Comparison of ENCODE assay signal across 9 cellular contexts in the genomic region with DNA sequence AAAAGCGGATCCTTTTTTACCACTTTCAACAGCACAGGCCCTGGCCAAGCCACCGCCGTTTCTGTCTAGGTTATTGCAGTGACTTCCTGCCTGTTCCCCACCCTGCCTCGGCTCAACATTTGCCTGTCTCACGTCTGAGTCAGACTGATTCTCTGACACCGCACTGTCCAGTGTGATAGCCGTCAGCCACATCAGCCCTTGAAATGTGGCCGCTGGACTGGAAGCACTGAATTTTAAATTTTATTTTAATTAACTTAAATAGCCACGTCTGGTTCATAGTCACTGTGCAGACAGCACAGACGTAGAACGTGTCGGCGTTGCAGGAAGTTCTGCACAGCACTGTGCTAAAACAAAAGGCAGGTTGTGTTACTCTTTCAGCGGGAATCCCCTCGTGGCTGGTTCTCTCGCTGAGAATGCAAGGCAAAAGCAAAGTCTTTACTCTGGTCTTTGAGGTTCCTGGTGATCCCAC. TPM values are rescaled to one million over a fixed set of nuclear protein-coding genes. Genes with fewer than 3 reads are reported as not detected.
DNase-seq lines count a peak whose midpoint lies in the region; ATAC-seq, FAIRE-seq and TF ChIP-seq lines count a peak whose summit lies in the region.
"Had no signal": no experiment of that assay in that cellular context is flagged by ENCODE, and none has a peak within 500 bp of the region (broad histone marks: within the 10 kb centered on the region; RNA-seq: fewer than 3 reads in every experiment).

No MANE protein-coding gene starts in this region.

- H2AFZ ChIP-seq in GM12878 (ENCODE audit: control insufficient read depth, low read depth, low read length) = no peak overlapping the region

- no peak overlapping the region for H3K9ac ChIP-seq in GM12878 (ENCODE audit: control insufficient read depth, insufficient read depth, low read length)

- H3K4me2 ChIP-seq in GM12878 (ENCODE audit: control insufficient read depth, insufficient read depth) = no peak overlapping the region

- intact Hi-C loops in GM12878 (cut with micrococcal nuclease; ENCODE audit: unreplicated experiment) = no loop called here

- peak; percentile 65 for FAIRE-seq in GM12878 (lab: Jason Lieb, UNC)

- in situ Hi-C loops in GM12878 (cut with MboI) = no loop called here

- no peak for TF ChIP-seq RAD21 in GM12878 (IDR thresholded peaks at IDR 0.05; ENCODE audit: insufficient read depth, low read depth, low read length)

- RAD21 ChIA-PET in GM12878 (lab: Charles Lee; ENCODE audit: unreplicated experiment) = no interaction called here

- 7% methylated on average over 16 of the region's 16 CpGs for WGBS in GM12878 (ENCODE audit: insufficient coverage, insufficient replicate concordance, low lambda C conversion rate, missing lambda C conversion rate)

- BruUV-seq in GM12878 (replicated peaks; lab: Mats Ljungman, UMichigan) = no TSS peak

- H4K20me1 ChIP-seq in GM12878 (ENCODE audit: control insufficient read depth, insufficient read depth) = no peaks in the 10 kb centered on the region

- H3K27me3 ChIP-seq in GM12878 (replicated peaks in 1 of 2; ENCODE audit: control insufficient read depth in 2 of 2, insufficient read depth in 2 of 2, low read length in 1 of 2) = no peaks in the 10 kb centered on the region

- no peaks in the 10 kb centered on the region for H3K4me1 ChIP-seq in GM12878 (ENCODE audit: control insufficient read depth, insufficient read depth, low read length)

- peaks cover 6 to 16% of the 10 kb centered on the region in 2 experiments for H3K36me3 ChIP-seq in GM12878 (ENCODE audit: control insufficient read depth in 2 of 2, insufficient read depth in 2 of 2, low read length in 1 of 2)

- CTCF ChIA-PET in GM12878 (lab: Yijun Ruan, JAX) = no interaction called here

- H3K9me3 ChIP-seq in GM12878 (replicated peaks; ENCODE audit: control insufficient read depth, insufficient read depth, low read length) = no peaks in the 10 kb centered on the region

- no peak for TF ChIP-seq CTCF in GM12878 (IDR thresholded peaks at IDR 0.05 in 2 of 3, conservative IDR thresholded peaks at IDR 0.05 in 1 of 3; ENCODE audit: control insufficient read depth in 2 of 3, extremely low read depth in 1 of 3, insufficient read depth in 1 of 3, low read depth in 3 of 3, low read length in 3 of 3)

- no peak for TF ChIP-seq POLR2A in GM12878 (IDR thresholded peaks at IDR 0.05; ENCODE audit: low read depth, low read length)

- H3K79me2 ChIP-seq in GM12878 (ENCODE audit: control insufficient read depth, insufficient read depth, low read length) = no peaks in the 10 kb centered on the region

- no peak for TF ChIP-seq EP300 in GM12878 (IDR thresholded peaks at IDR 0.05; ENCODE audit: borderline replicate concordance in 1 of 2, control insufficient read depth in 1 of 2, low read depth in 2 of 2, low read length in 2 of 2)

- SMC1A ChIA-PET in GM12878 (lab: Charles Lee; ENCODE audit: uncharacterized antibody, unreplicated experiment) = interaction anchor here (0.6 to 1.2 kb wide), 3 partner anchors 54 to 409 kb away, joined by 3 read pairs; no protein-coding TSS in a partner anchor

- H3K27ac ChIP-seq in GM12878 (ENCODE audit: control insufficient read depth, insufficient read depth) = peak overlapping the region; percentile 59
- H3K27ac ChIP-seq: VCaP had no signal

- POLR2A ChIA-PET in GM12878 (lab: Charles Lee) = no interaction called here

- H3K4me3 ChIP-seq in GM12878 = no peak overlapping the region

- peak; percentile 71 for ATAC-seq in GM19035 (IDR thresholded peaks at IDR 0.05; ENCODE audit: unreplicated experiment)
- peak; percentile 97 for ATAC-seq in GM12878
- no peak for ATAC-seq in HG03097 (IDR thresholded peaks at IDR 0.05; ENCODE audit: low FRiP score, unreplicated experiment)

- DNase-seq in T-helper 9 cell = peak; percentile 59
- peak; percentile 26 for DNase-seq in GM12878 (ENCODE audit: low read depth, low spot score)
- peak; percentile 59 for DNase-seq in stimulated activated CD4-positive, alpha-beta T cell treated with anti-CD3 and anti-CD28 coated beads, Interleukin-2, amount 100 ng/mL, for 4 hours (ENCODE audit: low read depth)
- no peak for DNase-seq in NCI-H510A (lab: John Stamatoyannopoulos, UW)
- no peak for DNase-seq in DMS79 (lab: John Stamatoyannopoulos, UW)
- no peak for DNase-seq in NCI-H1930 (lab: John Stamatoyannopoulos, UW)

TF ChIP-seq in GM12878, 131 proteins besides CTCF, POLR2A, EP300 and RAD21 (continues in another document):
- TF ChIP-seq ATF7 (IDR thresholded peaks at IDR 0.05; ENCODE audit: low read depth) (0 out of 2 replicates have a peak, but pooled peaks have one; percentile 20), RELB (IDR thresholded peaks at IDR 0.05; ENCODE audit: low read depth) (peak; percentile 34; the same call in 1 of the 2 replicates), MXI1 (IDR thresholded peaks at IDR 0.05; ENCODE audit: low read depth, low read length) (no peak), ETV6 (conservative IDR thresholded peaks at IDR 0.05 in 1 of 2, IDR thresholded peaks at IDR 0.05 in 1 of 2; ENCODE audit: borderline replicate concordance in 1 of 2, low read depth in 1 of 2) (no peak), ZNF687 (IDR thresholded peaks at IDR 0.05) (peak; percentile 90), BMI1 (IDR thresholded peaks at IDR 0.05; ENCODE audit: borderline replicate concordance) (no peak), TARDBP (IDR thresholded peaks at IDR 0.05; ENCODE audit: borderline replicate concordance) (no peak)

RNA-seq across cellular contexts. Expression of gene ADSL, which starts 56.3 kb away (rescaled TPM):
- 97.8 and 105 TPM in 2 replicates for total RNA-seq in GM12878 (2013; cell fraction: nucleolus; rRNA removed)
- total RNA-seq in GM12878 (2014; rRNA removed) = 141 and 144 TPM in 2 replicates
- 124 and 126 TPM in 2 replicates for total RNA-seq in GM12878 (2014; rRNA removed; fragmentation: Illumina TruSeq; extraction: Trizol)
- total RNA-seq in GM12878 (2021) = 132 and 133 TPM in 2 replicates
- polyA plus RNA-seq in GM12878 (2011; ENCODE audit: low read depth) = 75.9 TPM
- polyA plus RNA-seq in GM12878 (2011; rRNA removed) = 126 and 139 TPM in 2 replicates
- polyA plus RNA-seq in GM12878 (2011; cell fraction: cytosol; rRNA removed) = 143 and 151 TPM in 2 replicates
- polyA plus RNA-seq in GM12878 (2011; cell fraction: nucleus; rRNA removed) = 104 TPM in 2 replicates
- polyA plus RNA-seq in GM12878 (2012) = 79.8 and 95.5 TPM in 2 replicates
- polyA plus RNA-seq in GM12878 (2014; fragmentation: Illumina TruSeq; extraction: Trizol) = 127 and 132 TPM in 2 replicates
- polyA plus RNA-seq in GM12878 (2014; fragmentation: Nextera tagmentation; extraction: Ambion mirVana) = 100 to 1,000 TPM; 230 to 313 TPM
- polyA plus RNA-seq in GM12878 (2014; rRNA removed) = 128 and 144 TPM in 2 replicates
- 100 to 1,000 TPM; 182 to 192 TPM for polyA plus RNA-seq in GM12878 (2016; fragmentation: Nextera tagmentation; extraction: Ambion mirVana)
- 163 and 188 TPM in 2 replicates for polyA minus RNA-seq in GM12878 (2011; rRNA and poly(A)+ RNA removed)
- polyA minus RNA-seq in GM12878 (2011; cell fraction: cytosol; rRNA and poly(A)+ RNA removed) = 27.4 and 42.8 TPM in 2 replicates
- polyA minus RNA-seq in GM12878 (2011; cell fraction: nucleus; rRNA and poly(A)+ RNA removed) = 28.3 and 41.4 TPM in 2 replicates

Comparison
In these comparisons a context has a peak if more than half of its experiments do, and no peak if none do; other contexts are left out.
1. DNase-seq: peak in T-helper 9 cell (single experiment), GM12878 (single experiment) and stimulated activated CD4-positive, alpha-beta T cell treated with anti-CD3 and anti-CD28 coated beads, Interleukin-2, amount 100 ng/mL, for 4 hours (single experiment); none in NCI-H510A (single experiment), DMS79 (single experiment) and NCI-H1930 (0 of 2).